Comparison of ENCODE assay signal across 7 cellular contexts in the genomic region with DNA sequence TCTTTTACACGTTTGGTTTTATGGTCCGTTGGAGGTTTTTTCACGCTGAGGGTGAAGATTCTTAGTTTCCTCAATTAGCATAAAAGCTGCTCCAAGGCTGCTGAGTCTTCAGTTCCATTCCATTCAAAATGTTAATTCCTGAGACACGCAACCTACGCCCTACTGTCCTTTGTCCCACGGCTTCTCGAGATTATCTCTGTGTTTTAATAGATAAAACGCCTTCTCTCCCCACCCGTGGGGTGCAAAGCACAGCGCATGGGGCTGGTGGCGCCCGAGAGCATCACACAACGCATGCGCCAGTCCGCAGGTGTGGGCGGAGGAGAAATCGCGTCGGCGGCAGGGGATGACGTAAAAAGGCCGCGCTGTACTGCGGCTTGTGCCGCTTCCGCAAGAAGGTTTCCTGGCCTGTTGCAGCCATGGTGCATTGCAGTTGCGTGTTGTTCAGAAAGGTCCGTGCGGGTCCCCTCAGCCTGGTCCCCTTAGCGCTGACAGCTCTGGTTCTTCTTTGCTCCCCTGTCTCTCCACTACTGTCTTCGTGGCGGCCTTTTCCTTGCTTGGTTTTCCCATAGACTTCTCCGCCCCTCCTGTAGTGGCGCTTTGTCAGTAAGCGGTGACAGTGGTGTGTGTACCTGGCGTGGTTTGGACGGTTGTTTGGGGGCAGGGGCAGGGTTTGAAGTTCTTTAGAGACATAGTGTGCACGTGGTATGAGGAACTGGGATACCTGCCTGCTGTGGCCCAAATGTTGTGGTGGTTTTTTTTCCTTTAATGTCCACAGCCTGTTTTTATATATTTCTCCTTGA. TPM values are rescaled to one million over a fixed set of nuclear protein-coding genes. Genes with fewer than 3 reads are reported as not detected.
DNase-seq lines count a peak whose midpoint lies in the region; ATAC-seq and TF ChIP-seq lines count a peak whose summit lies in the region.

A gene with protein sequence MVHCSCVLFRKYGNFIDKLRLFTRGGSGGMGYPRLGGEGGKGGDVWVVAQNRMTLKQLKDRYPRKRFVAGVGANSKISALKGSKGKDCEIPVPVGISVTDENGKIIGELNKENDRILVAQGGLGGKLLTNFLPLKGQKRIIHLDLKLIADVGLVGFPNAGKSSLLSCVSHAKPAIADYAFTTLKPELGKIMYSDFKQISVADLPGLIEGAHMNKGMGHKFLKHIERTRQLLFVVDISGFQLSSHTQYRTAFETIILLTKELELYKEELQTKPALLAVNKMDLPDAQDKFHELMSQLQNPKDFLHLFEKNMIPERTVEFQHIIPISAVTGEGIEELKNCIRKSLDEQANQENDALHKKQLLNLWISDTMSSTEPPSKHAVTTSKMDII (plus strand): TSS at position 391 of the 800 bp plus-strand sequence. CDS start 26 bp downstream, at position 417.

- peaks cover 31% of the 10 kb centered on the region for H3K4me1 Mint-ChIP-seq in T-helper 2 cell treated with Interferon-gamma antibody and Interleukin-4, amounts not matched to agents 5 μg/mL and 100 μg/mL, for 36 hours (ENCODE audit: low read depth)

- H3K4me3 ChIP-seq in astrocyte of the cerebellum (ENCODE audit: low read depth, low read length) (peak within 1 kb of the TSS; percentile 87), hepatocyte (peak within 1 kb of the TSS; percentile 66)

- peak within 1 kb of the TSS; percentile 98 for H3K27ac Mint-ChIP-seq in T-helper 2 cell treated with Interferon-gamma antibody and Interleukin-4, amounts not matched to agents 5 μg/mL and 100 μg/mL, for 36 hours

- no peaks in the 10 kb centered on the region for H3K9me2 ChIP-seq in hepatocyte (replicated peaks; ENCODE audit: insufficient read depth)

- H3K27ac ChIP-seq in hepatocyte, result peak within 1 kb of the TSS; percentile 88

- H3K79me2 ChIP-seq in hepatocyte, result peaks cover 45% of the 10 kb centered on the region

- H4K20me1 ChIP-seq in hepatocyte (ENCODE audit: insufficient read depth, poor library complexity, severe bottlenecking), result no peaks in the 10 kb centered on the region

- no peaks in the 10 kb centered on the region for H3K36me3 ChIP-seq in hepatocyte (replicated peaks; ENCODE audit: insufficient read depth, low read depth)

- in situ Hi-C loops in astrocyte of the cerebellum (cut with HindIII; ENCODE audit: low sequenced_read_pairs), result loop anchor here (5.0 kb wide), 1 partner anchor 36 kb away; no protein-coding TSS in a partner anchor

- no peaks in the 10 kb centered on the region for H3K27me3 ChIP-seq in hepatocyte

- peak; percentile 97 for TF ChIP-seq POLR2A in GM18505 (IDR thresholded peaks at IDR 0.05; ENCODE audit: borderline replicate concordance, extremely low read depth, insufficient read depth, insufficient read length)

- TF ChIP-seq CTCF in astrocyte of the cerebellum (IDR thresholded peaks at IDR 0.05; ENCODE audit: low read depth, low read length, missing control alignments) (peak; percentile 85), hepatocyte (IDR thresholded peaks at IDR 0.05; ENCODE audit: poor library complexity) (peak; percentile 56)

- peaks cover 18% of the 10 kb centered on the region for H3K36me3 Mint-ChIP-seq in T-helper 2 cell treated with Interferon-gamma antibody and Interleukin-4, amounts not matched to agents 5 μg/mL and 100 μg/mL, for 36 hours (ENCODE audit: low read depth)

- ATAC-seq in GM18505 (IDR thresholded peaks at IDR 0.05; ENCODE audit: unreplicated experiment), result peak; percentile 96
- peak; percentile 91 for ATAC-seq in HG02973 (IDR thresholded peaks at IDR 0.05; ENCODE audit: unreplicated experiment)

- no peaks in the 10 kb centered on the region for H3K4me1 ChIP-seq in hepatocyte (ENCODE audit: insufficient read depth)

- H3K4me2 ChIP-seq in hepatocyte, result peak within 1 kb of the TSS; percentile 80

- peak within 1 kb of the TSS; percentile 97 for H3K4me3 Mint-ChIP-seq in T-helper 2 cell treated with Interferon-gamma antibody and Interleukin-4, amounts not matched to agents 5 μg/mL and 100 μg/mL, for 36 hours

- peak within 1 kb of the TSS; percentile 95 for H2AFZ ChIP-seq in hepatocyte

- H3K27me3 Mint-ChIP-seq in T-helper 2 cell treated with Interferon-gamma antibody and Interleukin-4, amounts not matched to agents 5 μg/mL and 100 μg/mL, for 36 hours (ENCODE audit: low read depth), result no peaks in the 10 kb centered on the region

- H3K9me3 ChIP-seq in hepatocyte (ENCODE audit: low read depth), result no peaks in the 10 kb centered on the region

- DNase-seq in NCI-H1930 (lab: John Stamatoyannopoulos, UW) (peak; percentile 91 to 96), astrocyte of the cerebellum (ENCODE audit: low read depth) (peak; percentile 89), hepatocyte (ENCODE audit: low spot score) (peak; percentile 98), renal cortical epithelial cell (ENCODE audit: low read depth) (peak; percentile 89)
- peak; percentile 94 for DNase-seq in T-helper 2 cell treated with Interferon-gamma antibody and Interleukin-4, amounts not matched to agents 5 μg/mL and 100 μg/mL, for 36 hours (ENCODE audit: low spot score)

- under 1% methylated on average over 38 of the region's 38 CpGs for WGBS in hepatocyte (ENCODE audit: low lambda C conversion rate, missing lambda C conversion rate)

- H3K9me3 Mint-ChIP-seq in T-helper 2 cell treated with Interferon-gamma antibody and Interleukin-4, amounts not matched to agents 5 μg/mL and 100 μg/mL, for 36 hours, result no peaks in the 10 kb centered on the region

RNA-seq across cellular contexts. Expression of the gene that starts here (rescaled TPM):
- total RNA-seq in hepatocyte, result 13.0 and 13.1 TPM in 2 replicates
- polyA plus RNA-seq in hepatocyte, result 6.9 and 11.2 TPM in 2 replicates
- total RNA-seq in renal cortical epithelial cell, result 21.4 and 22.7 TPM in 2 replicates

Comparison
In these comparisons a context has a peak if more than half of its experiments do, and no peak if none do; other contexts are left out.
1. Peak in every context shown above with its lines: DNase-seq, ATAC-seq, H3K4me3 ChIP-seq and H3K27ac ChIP-seq.